In genomic region chr10:24209946-24210491, GRCh38 we compare ENCODE assay signal across 8 cellular contexts. TPM values are rescaled to one million over a fixed set of nuclear protein-coding genes. Genes with fewer than 3 reads are reported as not detected.
DNase-seq lines count a peak whose midpoint lies in the region; ATAC-seq lines count a peak whose summit lies in the region.

No MANE protein-coding gene starts in this region.

- peaks cover 48% of the 10 kb centered on the region for H3K27me3 Mint-ChIP-seq in activated T-helper 17 cell treated with anti-CD3 and anti-CD28 coated beads, Interleukin-2, amount 50 U/mL, for 72 hours

- peak; percentile 7 for DNase-seq in CD1c-positive myeloid dendritic cell (ENCODE audit: extremely low spot score)
- DNase-seq in hepatic stellate cell (ENCODE audit: low spot score) = peak; percentile 57
- DNase-seq in stimulated activated CD4-positive, alpha-beta T cell treated with anti-CD3 and anti-CD28 coated beads, Interleukin-15, amount 100 ng/mL, for 48 hours (ENCODE audit: low read depth in 2 of 2) = peak; percentile 36 to 49
- DNase-seq in cerebellar cortex (ENCODE audit: low spot score) = no peak
- no peak for DNase-seq in NCI-H1930 (lab: John Stamatoyannopoulos, UW)

- peak overlapping the region; percentile 85 for H3K27ac Mint-ChIP-seq in activated T-helper 17 cell treated with anti-CD3 and anti-CD28 coated beads, Interleukin-2, amount 50 U/mL, for 72 hours

- peaks cover 5% of the 10 kb centered on the region for H3K36me3 Mint-ChIP-seq in activated T-helper 17 cell treated with anti-CD3 and anti-CD28 coated beads, Interleukin-2, amount 50 U/mL, for 72 hours (ENCODE audit: low read depth)

- peaks cover 5% of the 10 kb centered on the region for H3K4me1 Mint-ChIP-seq in activated T-helper 17 cell treated with anti-CD3 and anti-CD28 coated beads, Interleukin-2, amount 50 U/mL, for 72 hours

- no peaks in the 10 kb centered on the region for H3K9me3 Mint-ChIP-seq in activated T-helper 17 cell treated with anti-CD3 and anti-CD28 coated beads, Interleukin-2, amount 50 U/mL, for 72 hours

- H3K4me3 Mint-ChIP-seq in activated T-helper 17 cell treated with anti-CD3 and anti-CD28 coated beads, Interleukin-2, amount 50 U/mL, for 72 hours = peak overlapping the region; percentile 75

- ATAC-seq in GM19395 (IDR thresholded peaks at IDR 0.05; ENCODE audit: unreplicated experiment) (peak; percentile 68), HG03342 (IDR thresholded peaks at IDR 0.05; ENCODE audit: unreplicated experiment) (peak; percentile 51)
- ATAC-seq in activated T-helper 17 cell treated with anti-CD3 and anti-CD28 coated beads, Interleukin-2, amount 50 U/mL, for 72 hours (replicated peaks) = peak; percentile 79

RNA-seq across cellular contexts. Expression of gene KIAA1217, which starts 1.1 kb away (rescaled TPM):
- total RNA-seq in activated T-helper 17 cell treated with anti-CD3 and anti-CD28 coated beads, Interleukin-2, amount 50 U/mL, for 72 hours = 1 to 10 TPM; 2.1 to 2.6 TPM

Comparison
In these comparisons a context has a peak if more than half of its experiments do, and no peak if none do; other contexts are left out.
1. DNase-seq: peak in CD1c-positive myeloid dendritic cell (single experiment), hepatic stellate cell (single experiment) and stimulated activated CD4-positive, alpha-beta T cell treated with anti-CD3 and anti-CD28 coated beads, Interleukin-15, amount 100 ng/mL, for 48 hours (2 of 2); none in cerebellar cortex (single experiment) and NCI-H1930 (0 of 2).
2. Peak in every context shown above with its lines, with median percentiles within 50 percentile points of each other: ATAC-seq.